In the genomic region with DNA sequence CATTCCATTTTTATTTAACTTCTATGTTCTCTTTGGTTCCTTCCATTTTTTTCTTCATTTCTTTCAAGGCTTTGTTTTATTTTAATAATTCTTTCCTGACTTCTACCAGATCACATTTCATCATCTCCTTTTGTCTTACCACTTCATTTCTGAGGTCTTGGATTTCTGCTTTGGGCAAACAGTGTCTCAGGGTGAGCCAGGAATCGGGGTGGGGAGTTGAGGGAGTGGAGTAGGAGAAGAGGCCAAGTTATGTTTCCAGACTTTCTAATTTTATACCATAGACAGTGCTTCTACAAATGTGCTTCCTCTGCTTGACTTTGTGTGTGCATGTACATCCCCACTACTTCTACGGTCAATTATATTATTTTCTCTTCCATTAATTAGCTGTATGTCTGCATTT, we compare ENCODE assay signal across 20 cellular contexts.
DNase-seq lines count a peak whose midpoint lies in the region; ATAC-seq and TF ChIP-seq lines count a peak whose summit lies in the region.
"Had no signal": no experiment of that assay in that cellular context is flagged by ENCODE, and none has a peak within 500 bp of the region (broad histone marks: within the 10 kb centered on the region; RNA-seq: fewer than 3 reads in every experiment).

No MANE protein-coding gene starts in this region.

- H3K27ac ChIP-seq in GM23248 (no peak overlapping the region), thoracic aorta (peak overlapping the region; percentile 7 to 19), coronary artery (no peak overlapping the region)

- in situ Hi-C loops in GM23248 (cut with MboI) = no loop called here

- no peaks in the 10 kb centered on the region for H3K36me3 Mint-ChIP-seq in CD14-positive monocyte
- H3K36me3 Mint-ChIP-seq: CD8-positive, alpha-beta memory T cell; IgD-negative memory B cell had no signal

- H3K4me3 ChIP-seq in GM23248 (no peak overlapping the region), MG63 (no peak overlapping the region), thoracic aorta (no peak overlapping the region), coronary artery (no peak overlapping the region)

- H3K4me3 Mint-ChIP-seq in CD14-positive monocyte = no peak overlapping the region
- H3K4me3 Mint-ChIP-seq: CD8-positive, alpha-beta memory T cell; IgD-negative memory B cell had no signal

- no peaks in the 10 kb centered on the region for H3F3A ChIP-seq in GM23248 (ENCODE audit: insufficient read depth)

- no peaks in the 10 kb centered on the region for H3K27me3 Mint-ChIP-seq in CD14-positive monocyte (ENCODE audit: low read depth in 3 of 3)
- H3K27me3 Mint-ChIP-seq: CD8-positive, alpha-beta memory T cell; IgD-negative memory B cell had no signal

- intact Hi-C loops in CD14-positive monocyte (cut with micrococcal nuclease) = no loop called here

- H2AFZ ChIP-seq in GM23248 = no peak overlapping the region

- H3K27ac Mint-ChIP-seq in CD14-positive monocyte = no peak overlapping the region
- H3K27ac Mint-ChIP-seq: CD8-positive, alpha-beta memory T cell; IgD-negative memory B cell had no signal

- H3K27me3 ChIP-seq in GM23248 (replicated peaks; ENCODE audit: insufficient read depth) = no peaks in the 10 kb centered on the region
- H3K27me3 ChIP-seq in MG63 = no peaks in the 10 kb centered on the region
- H3K27me3 ChIP-seq in thoracic aorta (replicated peaks; ENCODE audit: insufficient read depth) = no peaks in the 10 kb centered on the region

- H3K4me1 ChIP-seq in GM23248 (ENCODE audit: insufficient read depth) (0 out of 2 replicates have a peak, but pooled peaks cover 6% of the 10 kb centered on the region), thoracic aorta (ENCODE audit: control insufficient read depth in 1 of 2, low read depth in 2 of 2) (peaks cover 17 to 67% of the 10 kb centered on the region in 2 donors)

- no peaks in the 10 kb centered on the region for H3K9me3 Mint-ChIP-seq in CD14-positive monocyte
- H3K9me3 Mint-ChIP-seq: CD8-positive, alpha-beta memory T cell had no signal

- H3K9me2 ChIP-seq in GM23248 (ENCODE audit: insufficient read depth) = no peaks in the 10 kb centered on the region

- H3K9ac ChIP-seq in GM23248 = no peak overlapping the region

- H3K4me1 Mint-ChIP-seq in CD14-positive monocyte = no peaks in the 10 kb centered on the region
- H3K4me1 Mint-ChIP-seq: CD8-positive, alpha-beta memory T cell; IgD-negative memory B cell had no signal

- no peak for ATAC-seq in thoracic aorta (ENCODE audit: insufficient number of reproducible peaks, low FRiP score, low read depth)
- ATAC-seq in GM21717 (IDR thresholded peaks at IDR 0.05; ENCODE audit: unreplicated experiment) = no peak

- peaks cover 25% of the 10 kb centered on the region; the same call in 1 of the 2 replicates for H3K79me2 ChIP-seq in GM23248 (ENCODE audit: insufficient read depth)

- H3K9me3 ChIP-seq in GM23248 (ENCODE audit: low read depth) (no peaks in the 10 kb centered on the region), MG63 (no peaks in the 10 kb centered on the region), thoracic aorta (no peaks in the 10 kb centered on the region)

- no peak overlapping the region for H3K4me2 ChIP-seq in GM23248 (ENCODE audit: unreplicated experiment)

- H4K20me1 ChIP-seq in GM23248 (ENCODE audit: insufficient read depth) = no peaks in the 10 kb centered on the region

- no peaks in the 10 kb centered on the region for H3K36me3 ChIP-seq in GM23248 (ENCODE audit: low read depth)
- 0 out of 2 replicates have a peak, but pooled peaks cover 2% of the 10 kb centered on the region for H3K36me3 ChIP-seq in MG63
- H3K36me3 ChIP-seq in thoracic aorta = no peaks in the 10 kb centered on the region

- DNase-seq in GM23248 = peak; percentile 27
- DNase-seq in MG63 = peak; percentile 42
- peak; percentile 57 for DNase-seq in fibroblast of gingiva (ENCODE audit: low read depth)
- DNase-seq in thoracic aorta (ENCODE audit: low spot score) = no peak
- no peak for DNase-seq in CD14-positive monocyte (ENCODE audit: low spot score)
- no peak for DNase-seq in coronary artery (ENCODE audit: low spot score)
- DNase-seq: ACHN; AML-193; C1 segment of cervical spinal cord; Calu3; CD8-positive, alpha-beta memory T cell; DMS153; MV-4-11; NCI-H1105 treated with DMSO at 0.1 percent for 48 hours; NCI-H1694; NCI-H2081; NCI-H446; NCI-H526 had no signal

- TF ChIP-seq CTCF in thoracic aorta (IDR thresholded peaks at IDR 0.05) (no peak), CD14-positive monocyte (IDR thresholded peaks at IDR 0.05) (no peak), coronary artery (IDR thresholded peaks at IDR 0.05) (no peak)

- 38 to 47% methylated on average over 2 of the region's 2 CpGs for WGBS in GM23248 (ENCODE audit: low coverage in 1 of 2, low lambda C conversion rate in 2 of 2, missing lambda C conversion rate in 2 of 2), 2 experiments

Comparison
In these comparisons a context has a peak if more than half of its experiments do, and no peak if none do; other contexts are left out.
1. DNase-seq: peak in GM23248 (single experiment), MG63 (single experiment) and fibroblast of gingiva (single experiment); none in thoracic aorta (single experiment), CD14-positive monocyte (single experiment) and coronary artery (single experiment).
2. H3K27ac ChIP-seq: peak in thoracic aorta (2 of 2); none in GM23248 (single experiment) and coronary artery (0 of 2).